Comparison of ENCODE assay signal across 8 cellular contexts in genomic region chr17:49764559-49765180, GRCh38. TPM values are rescaled to one million over a fixed set of nuclear protein-coding genes. Genes with fewer than 3 reads are reported as not detected.
DNase-seq lines count a peak whose midpoint lies in the region; ATAC-seq, FAIRE-seq and TF ChIP-seq lines count a peak whose summit lies in the region.

No MANE protein-coding gene starts in this region.

- no peak for DNase-seq in T-helper 2 cell treated with Interferon-gamma antibody and Interleukin-4, amounts not matched to agents 5 μg/mL and 100 μg/mL, for 36 hours (ENCODE audit: low spot score)
- no peak for DNase-seq in T-helper 2 cell
- no peak for DNase-seq in kidney
- DNase-seq in SHP77 (lab: John Stamatoyannopoulos, UW) = no peak
- no peak for DNase-seq in HPDE6-E6E7 (ENCODE audit: extremely low spot score)

- H3K9ac ChIP-seq in kidney (ENCODE audit: low read length in 2 of 2) = no peak overlapping the region
- no peak overlapping the region for H3K9ac ChIP-seq in stomach smooth muscle (ENCODE audit: low read length in 2 of 2)

- H3K27me3 Mint-ChIP-seq in T-helper 2 cell treated with Interferon-gamma antibody and Interleukin-4, amounts not matched to agents 5 μg/mL and 100 μg/mL, for 36 hours (ENCODE audit: low read depth) = peaks cover 36% of the 10 kb centered on the region
- H3K27me3 Mint-ChIP-seq in activated naive CD8-positive, alpha-beta T cell = no peaks in the 10 kb centered on the region

- intact Hi-C loops in kidney (cut with DNase I) = no loop called here

- H3K4me3 ChIP-seq in kidney (ENCODE audit: low read length in 2 of 2) (peak overlapping the region; percentile 64 to 80), stomach smooth muscle (ENCODE audit: low read length in 2 of 2) (peak overlapping the region; percentile 80 to 91)

- no peak for ATAC-seq in GM18498 (IDR thresholded peaks at IDR 0.05; ENCODE audit: unreplicated experiment)

- H3K27ac Mint-ChIP-seq in T-helper 2 cell treated with Interferon-gamma antibody and Interleukin-4, amounts not matched to agents 5 μg/mL and 100 μg/mL, for 36 hours = peak overlapping the region; percentile 62
- peak overlapping the region; percentile 62 for H3K27ac Mint-ChIP-seq in activated naive CD8-positive, alpha-beta T cell

- FAIRE-seq in kidney (lab: Jason Lieb, UNC) = no peak

- no peak for TF ChIP-seq CTCF in kidney (IDR thresholded peaks at IDR 0.05; ENCODE audit: borderline replicate concordance, extremely low read depth, insufficient read depth)

- peaks cover 15% of the 10 kb centered on the region for H3K36me3 Mint-ChIP-seq in T-helper 2 cell treated with Interferon-gamma antibody and Interleukin-4, amounts not matched to agents 5 μg/mL and 100 μg/mL, for 36 hours (ENCODE audit: low read depth)
- no peaks in the 10 kb centered on the region for H3K36me3 Mint-ChIP-seq in activated naive CD8-positive, alpha-beta T cell

- no peaks in the 10 kb centered on the region for H3K27me3 ChIP-seq in stomach smooth muscle (ENCODE audit: control insufficient read depth in 1 of 2, insufficient read depth in 2 of 2, low read length in 2 of 2)

- H3K4me3 Mint-ChIP-seq in T-helper 2 cell treated with Interferon-gamma antibody and Interleukin-4, amounts not matched to agents 5 μg/mL and 100 μg/mL, for 36 hours = peak overlapping the region; percentile 72
- H3K4me3 Mint-ChIP-seq in activated naive CD8-positive, alpha-beta T cell = peak overlapping the region; percentile 75

- H3K27ac ChIP-seq in kidney (ENCODE audit: low read depth in 2 of 2, low read length in 2 of 2) (no peak overlapping the region), stomach smooth muscle (ENCODE audit: low read length) (peak overlapping the region; percentile 50)

- peaks cover 35% of the 10 kb centered on the region for H3K4me1 Mint-ChIP-seq in T-helper 2 cell treated with Interferon-gamma antibody and Interleukin-4, amounts not matched to agents 5 μg/mL and 100 μg/mL, for 36 hours (ENCODE audit: low read depth)
- H3K4me1 Mint-ChIP-seq in activated naive CD8-positive, alpha-beta T cell (ENCODE audit: low read depth) = peaks cover 46% of the 10 kb centered on the region

- no peaks in the 10 kb centered on the region for H3K36me3 ChIP-seq in kidney (ENCODE audit: control insufficient read depth in 1 of 2, insufficient read depth in 2 of 2, low read length in 2 of 2)
- H3K36me3 ChIP-seq in stomach smooth muscle (ENCODE audit: control insufficient read depth in 2 of 2, insufficient read depth in 2 of 2, low read length in 2 of 2) = no peaks in the 10 kb centered on the region

- H3K9me3 Mint-ChIP-seq in T-helper 2 cell treated with Interferon-gamma antibody and Interleukin-4, amounts not matched to agents 5 μg/mL and 100 μg/mL, for 36 hours = no peaks in the 10 kb centered on the region
- H3K9me3 Mint-ChIP-seq in activated naive CD8-positive, alpha-beta T cell (ENCODE audit: low read depth) = no peaks in the 10 kb centered on the region

- H3K9me3 ChIP-seq in kidney (ENCODE audit: control insufficient read depth in 1 of 2, low read length in 2 of 2) (no peaks in the 10 kb centered on the region), stomach smooth muscle (ENCODE audit: control insufficient read depth in 2 of 2, low read length in 2 of 2) (no peaks in the 10 kb centered on the region)

- peaks cover 3 to 7% of the 10 kb centered on the region in 2 donors for H3K4me1 ChIP-seq in kidney (ENCODE audit: control insufficient read depth in 1 of 2, insufficient read depth in 1 of 2, low read depth in 1 of 2, low read length in 2 of 2)
- H3K4me1 ChIP-seq in stomach smooth muscle (ENCODE audit: control insufficient read depth, insufficient read depth, low read length) = peaks cover 27% of the 10 kb centered on the region

RNA-seq across cellular contexts. Expression of gene FAM117A, which starts 0.7 kb away (rescaled TPM):
- 12.9 TPM for total RNA-seq in kidney
- 11.1 TPM for polyA plus RNA-seq in kidney (ENCODE audit: insufficient read depth, low read depth, low replicate concordance)

RNA-seq across cellular contexts. Expression of gene KAT7, which starts 23.8 kb away (rescaled TPM):
- 76.9 TPM for total RNA-seq in kidney
- 18.4 TPM for polyA plus RNA-seq in kidney (ENCODE audit: insufficient read depth, low read depth, low replicate concordance)

RNA-seq across cellular contexts. Expression of gene SLC35B1, which starts 56.9 kb away (rescaled TPM):
- 56.6 TPM for total RNA-seq in kidney
- 83.7 TPM for polyA plus RNA-seq in kidney (ENCODE audit: insufficient read depth, low read depth, low replicate concordance)
